Comparison of ENCODE assay signal across 10 cellular contexts in the genomic region with DNA sequence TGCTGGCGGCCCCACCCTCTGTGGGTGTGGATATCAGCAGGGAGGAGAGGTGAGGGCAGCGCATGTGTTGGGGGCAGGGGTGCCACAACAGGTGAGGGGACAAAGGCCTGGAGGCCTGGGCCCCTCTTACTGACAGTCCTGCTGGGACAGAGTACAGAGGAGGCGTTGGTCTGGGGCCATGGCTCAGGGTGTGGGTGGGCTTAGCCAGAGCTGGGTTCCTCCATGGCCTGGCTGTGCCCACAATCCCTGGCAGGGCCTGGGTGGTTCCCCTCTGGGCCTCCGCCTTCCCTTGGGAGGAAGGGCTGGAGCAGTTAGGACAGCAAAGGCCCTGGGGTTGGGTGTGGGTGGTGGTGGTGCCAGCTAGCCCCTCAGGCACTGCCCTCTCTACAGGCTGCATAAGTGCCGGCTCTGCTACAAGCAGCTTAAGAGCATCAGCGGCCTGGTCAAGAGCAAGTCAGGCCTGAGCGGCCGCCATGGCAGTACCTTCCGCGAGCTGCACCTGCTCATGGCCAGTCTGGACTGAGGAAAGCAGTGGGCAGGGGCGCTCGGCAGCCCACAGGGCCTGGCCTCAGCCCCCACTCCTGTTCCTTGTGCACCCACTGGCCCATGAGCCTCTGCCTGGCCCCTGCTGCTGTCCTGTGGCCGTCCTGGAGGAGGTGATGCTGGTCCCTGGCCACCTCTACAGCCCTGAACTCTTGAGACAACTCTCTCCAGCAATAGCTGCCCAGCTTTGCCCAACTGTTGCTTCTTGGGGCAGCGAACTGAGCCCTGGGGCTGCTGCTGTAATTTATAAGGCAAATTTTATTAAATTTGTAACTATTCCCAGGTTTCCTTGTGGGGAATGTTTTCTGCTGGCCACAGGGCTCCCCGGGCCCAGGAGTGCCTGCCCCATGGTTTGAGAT. TPM values are rescaled to one million over a fixed set of nuclear protein-coding genes. Genes with fewer than 3 reads are reported as not detected.
DNase-seq lines count a peak whose midpoint lies in the region; ATAC-seq, FAIRE-seq and TF ChIP-seq lines count a peak whose summit lies in the region.
"Had no signal": no experiment of that assay in that cellular context is flagged by ENCODE, and none has a peak within 500 bp of the region (broad histone marks: within the 10 kb centered on the region; RNA-seq: fewer than 3 reads in every experiment).

No MANE protein-coding gene starts in this region.

- WGBS in esophagus muscularis mucosa: 69% methylated on average over 8 of the region's 15 CpGs

- H3K4me3 ChIP-seq in BE2C (ENCODE audit: low read depth, low read length) (no peak overlapping the region), kidney (ENCODE audit: low read length in 2 of 2) (no peak overlapping the region), esophagus muscularis mucosa (no peak overlapping the region)
- H3K4me3 ChIP-seq: heart left ventricle, tibial artery had no signal

- no peak for TF ChIP-seq CTCF in BE2C (IDR thresholded peaks at IDR 0.05; ENCODE audit: low read depth, low read length)
- TF ChIP-seq CTCF in kidney (IDR thresholded peaks at IDR 0.05; ENCODE audit: borderline replicate concordance, extremely low read depth, insufficient read depth): no peak
- TF ChIP-seq CTCF in esophagus muscularis mucosa (IDR thresholded peaks at IDR 0.05): no peak

- no peak overlapping the region for H3K9ac ChIP-seq in kidney (ENCODE audit: low read length in 2 of 2)

- intact Hi-C loops in kidney (cut with DNase I): loop anchor here (5.0 kb wide), 1 partner anchor 111 kb away; no protein-coding TSS in a partner anchor
- intact Hi-C loops in esophagus muscularis mucosa (cut with DNase I): loop anchor here (1.0 to 5.0 kb wide), 3 partner anchors 51 to 246 kb away; partner anchors contain the start of genes USB1 and ZNF319

- H3K27me3 ChIP-seq in BE2C (no peaks in the 10 kb centered on the region), esophagus muscularis mucosa (no peaks in the 10 kb centered on the region)
- H3K27me3 ChIP-seq: heart left ventricle, tibial artery had no signal

- H3K9me3 ChIP-seq in BE2C (no peaks in the 10 kb centered on the region), kidney (ENCODE audit: control insufficient read depth in 1 of 2, low read length in 2 of 2) (no peaks in the 10 kb centered on the region), esophagus muscularis mucosa (no peaks in the 10 kb centered on the region)
- H3K9me3 ChIP-seq: heart left ventricle, tibial artery had no signal

- peak; percentile 10 for ATAC-seq in GM18502 (IDR thresholded peaks at IDR 0.05; ENCODE audit: poor library complexity, unreplicated experiment)
- peak; percentile 8 for ATAC-seq in HG03432 (IDR thresholded peaks at IDR 0.05; ENCODE audit: unreplicated experiment)

- H3K27ac ChIP-seq in kidney (ENCODE audit: low read depth in 2 of 2, low read length in 2 of 2) (no peak overlapping the region), esophagus muscularis mucosa (replicated peaks in 1 of 4) (no peak overlapping the region)

- DNase-seq in BE2C (peak; percentile 12), kidney (peak; percentile 74), DMS 273 treated with DMSO at 0.1 percent for 48 hours (lab: John Stamatoyannopoulos, UW) (no peak), NCI-H2171 treated with DMSO at 0.1 percent for 48 hours (lab: John Stamatoyannopoulos, UW) (no peak), GM12892 (ENCODE audit: insufficient read length) (no peak), esophagus muscularis mucosa (ENCODE audit: extremely low spot score) (no peak)

- no peak for TF ChIP-seq POLR2A in GM12892 (IDR thresholded peaks at IDR 0.05; ENCODE audit: low read depth, low read length)
- no peak for TF ChIP-seq POLR2A in esophagus muscularis mucosa (IDR thresholded peaks at IDR 0.05; ENCODE audit: low read depth)

- TF ChIP-seq EP300 in esophagus muscularis mucosa (IDR thresholded peaks at IDR 0.05): no peak

- H3K36me3 ChIP-seq in BE2C (peaks cover 18% of the 10 kb centered on the region), kidney (ENCODE audit: control insufficient read depth in 1 of 2, insufficient read depth in 2 of 2, low read length in 2 of 2) (peaks cover 9 to 16% of the 10 kb centered on the region in 2 donors), esophagus muscularis mucosa (peaks cover 4 to 93% (median 86%) of the 10 kb centered on the region in 4 donors)

- H3K4me1 ChIP-seq in BE2C (no peaks in the 10 kb centered on the region), kidney (ENCODE audit: control insufficient read depth in 1 of 2, insufficient read depth in 1 of 2, low read depth in 1 of 2, low read length in 2 of 2) (peaks cover 0 to 3% of the 10 kb centered on the region in 2 donors), esophagus muscularis mucosa (peaks cover 0 to 15% (median 11%) of the 10 kb centered on the region in 4 donors)

- FAIRE-seq in kidney (lab: Jason Lieb, UNC): no peak
- FAIRE-seq in GM12892 (lab: Jason Lieb, UNC): no peak

RNA-seq across cellular contexts. Expression of gene KATNB1, which starts 21.1 kb away (rescaled TPM):
- 99.0 TPM for polyA plus RNA-seq in BE2C (2012; ENCODE audit: insufficient read depth, insufficient read length, low read depth)
- total RNA-seq in kidney: 14.5 TPM
- polyA plus RNA-seq in kidney (ENCODE audit: insufficient read depth, low read depth, low replicate concordance): 13.9 TPM
- 16.3 TPM for polyA plus RNA-seq in GM12892 (2012; ENCODE audit: missing spikeins)
- 10 to 100 TPM; 10.4 to 16.9 (median 15.3) TPM for total RNA-seq in esophagus muscularis mucosa

RNA-seq across cellular contexts. Expression of gene KIFC3, which starts 45.6 kb away (rescaled TPM):
- polyA plus RNA-seq in BE2C (2012; ENCODE audit: insufficient read depth, insufficient read length, low read depth): 36.8 TPM
- total RNA-seq in kidney (109 TPM), esophagus muscularis mucosa (10 to 100 TPM; 28.2 to 76.8 (median 46.6) TPM)
- polyA plus RNA-seq in kidney (ENCODE audit: insufficient read depth, low read depth, low replicate concordance): 74.9 TPM
- 0.38 TPM for polyA plus RNA-seq in GM12892 (2012; ENCODE audit: missing spikeins)

Comparison
In these comparisons a context has a peak if more than half of its experiments do, and no peak if none do; other contexts are left out.
1. DNase-seq: peak in BE2C (single experiment) and kidney (single experiment); none in DMS 273 treated with DMSO at 0.1 percent for 48 hours (single experiment), NCI-H2171 treated with DMSO at 0.1 percent for 48 hours (single experiment), GM12892 (single experiment) and esophagus muscularis mucosa (single experiment).